In the genomic region with DNA sequence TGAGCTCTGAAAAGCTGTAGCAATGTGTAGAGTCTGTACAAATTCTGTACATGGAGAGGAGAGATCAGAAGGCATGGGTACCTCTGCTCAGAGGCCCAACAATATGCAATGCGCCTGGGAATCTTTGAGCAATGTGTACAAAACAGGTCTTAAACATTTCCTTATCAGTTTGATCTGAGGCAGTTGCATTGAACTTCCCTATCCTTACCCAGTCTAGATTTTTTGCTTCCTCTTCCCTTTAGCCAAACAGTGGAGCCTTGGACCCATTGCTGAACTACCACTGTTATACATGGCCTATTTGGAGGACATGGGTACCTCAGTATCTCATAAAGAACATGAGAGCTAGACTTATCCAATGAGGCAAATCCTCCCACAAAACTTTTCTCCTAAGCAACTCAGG, we compare ENCODE assay signal across 13 cellular contexts. TPM values are rescaled to one million over a fixed set of nuclear protein-coding genes. Genes with fewer than 3 reads are reported as not detected.
A peak's percentile ranks its signal among the peaks of the same experiment; 100 is the strongest.
DNase-seq lines count a peak whose midpoint lies in the region; ATAC-seq, FAIRE-seq and TF ChIP-seq lines count a peak whose summit lies in the region.
"Had no signal": no experiment of that assay in that cellular context is flagged by ENCODE, and none has a peak within 500 bp of the region (broad histone marks: within the 10 kb centered on the region; RNA-seq: fewer than 3 reads in every experiment).

No MANE protein-coding gene starts in this region.

- POLR2A ChIA-PET in H1 (lab: Charles Lee; ENCODE audit: partially characterized antibody): no interaction called here

- ATAC-seq in GM21381 (IDR thresholded peaks at IDR 0.05; ENCODE audit: unreplicated experiment) (no peak), body of pancreas (no peak)
- ATAC-seq: HCT116 had no signal

- no peak overlapping the region for H2BK15ac ChIP-seq in H1 (ENCODE audit: low read length)

- TF ChIP-seq EP300 in H1 (IDR thresholded peaks at IDR 0.05; ENCODE audit: borderline replicate concordance in 1 of 2, low read depth in 2 of 2, low read length in 2 of 2) (no peak), suprapubic skin (IDR thresholded peaks at IDR 0.05) (no peak)

- H3K79me1 ChIP-seq in H1 (ENCODE audit: low read depth, low read length): no peaks in the 10 kb centered on the region

- H3K4me2 ChIP-seq in H1 (ENCODE audit: insufficient read depth in 1 of 2, low read depth in 2 of 2, low read length in 2 of 2): no peak overlapping the region

- no peak overlapping the region for H2BK12ac ChIP-seq in H1 (ENCODE audit: low read depth, low read length)

- CTCF ChIA-PET in H1 (lab: Charles Lee; ENCODE audit: partially characterized antibody): no interaction called here

- no peak overlapping the region for H3K4ac ChIP-seq in H1 (replicated peaks; ENCODE audit: insufficient read length, low read depth, low read length)

- no peak overlapping the region for H2BK20ac ChIP-seq in H1 (ENCODE audit: low read length)

- H3K36me3 ChIP-seq in H1 (ENCODE audit: control insufficient read depth in 2 of 4, insufficient read depth in 4 of 4, low read length in 3 of 4) (no peaks in the 10 kb centered on the region), suprapubic skin (no peaks in the 10 kb centered on the region), body of pancreas (replicated peaks in 1 of 2; ENCODE audit: insufficient read depth in 1 of 2, low read depth in 2 of 2) (no peaks in the 10 kb centered on the region)
- H3K36me3 ChIP-seq: sigmoid colon had no signal

- peak overlapping the region; percentile 36; the same call in 1 of the 2 replicates for H2AFZ ChIP-seq in H1 (ENCODE audit: low read length)

- H3K18ac ChIP-seq in H1 (ENCODE audit: extremely low read depth, low read length): no peak overlapping the region

- H3K14ac ChIP-seq in H1 (ENCODE audit: insufficient read length): no peak overlapping the region

- intact Hi-C loops in body of pancreas (cut with DNase I): no loop called here

- TF ChIP-seq CTCF in H1 (IDR thresholded peaks at IDR 0.05; ENCODE audit: control extremely low read depth in 1 of 3, insufficient read depth in 1 of 3, low read depth in 1 of 3, low read length in 3 of 3) (no peak), suprapubic skin (IDR thresholded peaks at IDR 0.05) (no peak), body of pancreas (IDR thresholded peaks at IDR 0.05) (no peak)

- no peak for FAIRE-seq in H1 (lab: Jason Lieb, UNC)

- H3K9ac ChIP-seq in H1 (replicated peaks in 1 of 4; ENCODE audit: extremely low read depth in 1 of 4, low read depth in 3 of 4, low read length in 3 of 4): no peak overlapping the region

- no peak overlapping the region for H4K8ac ChIP-seq in H1 (ENCODE audit: extremely low read depth, insufficient read depth, low read length)

- H3K79me2 ChIP-seq in H1 (ENCODE audit: control insufficient read depth in 1 of 2, insufficient read depth in 2 of 2, low read length in 2 of 2): no peaks in the 10 kb centered on the region

- TF ChIP-seq POLR2A in H1 (IDR thresholded peaks at IDR 0.05; ENCODE audit: control extremely low read depth in 1 of 2, low read depth in 2 of 2, low read length in 2 of 2) (no peak), suprapubic skin (IDR thresholded peaks at IDR 0.05) (no peak), body of pancreas (IDR thresholded peaks at IDR 0.05) (no peak)

- 100% methylated on average over 1 of the region's 1 CpG; no CpG with 5 or more reads in 1 of the 2 experiments for WGBS in H1 (ENCODE audit: extremely low coverage in 1 of 2, insufficient coverage in 1 of 2, insufficient read length in 1 of 2, insufficient replicate concordance in 2 of 2, low coverage in 1 of 2, low lambda C conversion rate in 2 of 2, missing lambda C conversion rate in 1 of 2), 2 experiments
- 89% methylated on average over 1 of the region's 1 CpG for WGBS in suprapubic skin
- WGBS in body of pancreas, 2 donors: 56 to 73% methylated on average over 1 of the region's 1 CpG

- DNase-seq in Kasumi-1 (lab: John Stamatoyannopoulos, UW) (peak; percentile 76 to 78), SKM-1 (lab: John Stamatoyannopoulos, UW; ENCODE audit: unreplicated experiment) (peak; percentile 85), H1 (ENCODE audit: low read depth in 1 of 2, low spot score in 2 of 2) (no peak), suprapubic skin (ENCODE audit: low spot score in 2 of 2) (no peak), body of pancreas (no peak), HUDEP-2 (lab: John Stamatoyannopoulos, UW; ENCODE audit: unreplicated experiment in 76 of 76) (no peak)
- DNase-seq: cerebellar nuclear complex, COR-L47, NCI-H1105, sigmoid colon had no signal

- no peaks in the 10 kb centered on the region for H3K23me2 ChIP-seq in H1 (ENCODE audit: low read depth, low read length)

- H2AK5ac ChIP-seq in H1 (ENCODE audit: low read depth, low read length): no peak overlapping the region

- no peak for TF ChIP-seq RAD21 in H1 (IDR thresholded peaks at IDR 0.05 in 1 of 2, conservative IDR thresholded peaks at IDR 0.05 in 1 of 2; ENCODE audit: low read depth in 2 of 2, low read length in 2 of 2)

- H3K27ac ChIP-seq in H1 (ENCODE audit: low read depth, low read length): no peak overlapping the region
- H3K27ac ChIP-seq in suprapubic skin: peak overlapping the region; percentile 10
- peak overlapping the region in 1 of 4 donors; percentile 40 for H3K27ac ChIP-seq in body of pancreas
- H3K27ac ChIP-seq: epithelial cell of prostate, sigmoid colon had no signal

- H2BK5ac ChIP-seq in H1 (ENCODE audit: low read depth, low read length): no peak overlapping the region

- no peak overlapping the region for H3K4me3 ChIP-seq in H1 (ENCODE audit: extremely low read depth in 1 of 4, insufficient read depth in 2 of 4, low read depth in 3 of 4, low read length in 4 of 4)
- no peak overlapping the region for H3K4me3 ChIP-seq in suprapubic skin
- no peak overlapping the region for H3K4me3 ChIP-seq in body of pancreas
- H3K4me3 ChIP-seq: sigmoid colon had no signal

- H3K23ac ChIP-seq in H1 (ENCODE audit: insufficient read length): no peak overlapping the region

- H3K4me1 ChIP-seq in H1 (replicated peaks in 1 of 4; ENCODE audit: control insufficient read depth in 3 of 4, insufficient read depth in 4 of 4, low read length in 3 of 4) (no peaks in the 10 kb centered on the region), suprapubic skin (no peaks in the 10 kb centered on the region), body of pancreas (no peaks in the 10 kb centered on the region)

- no peak overlapping the region for H4K5ac ChIP-seq in H1 (ENCODE audit: insufficient read length, low read depth, low read length)

- no peaks in the 10 kb centered on the region for H4K20me1 ChIP-seq in H1 (replicated peaks in 1 of 2; ENCODE audit: control insufficient read depth in 1 of 2, insufficient read depth in 2 of 2, low read length in 2 of 2)

- no peaks in the 10 kb centered on the region for H3K9me3 ChIP-seq in H1 (ENCODE audit: insufficient read depth in 2 of 2, low read depth in 1 of 2, low read length in 1 of 2)
- H3K9me3 ChIP-seq in suprapubic skin: no peaks in the 10 kb centered on the region
- H3K9me3 ChIP-seq in body of pancreas: no peaks in the 10 kb centered on the region
- H3K9me3 ChIP-seq: sigmoid colon had no signal

- no peak overlapping the region for H3K56ac ChIP-seq in H1 (replicated peaks; ENCODE audit: insufficient read length, low read depth, low read length)

- no peak overlapping the region for H2BK120ac ChIP-seq in H1 (replicated peaks; ENCODE audit: low read depth, low read length)

- no peaks in the 10 kb centered on the region for H3K27me3 ChIP-seq in H1 (replicated peaks in 1 of 4; ENCODE audit: control insufficient read depth in 3 of 4, extremely low read depth in 1 of 4, insufficient read depth in 3 of 4, low read length in 3 of 4)
- no peaks in the 10 kb centered on the region for H3K27me3 ChIP-seq in suprapubic skin
- no peaks in the 10 kb centered on the region for H3K27me3 ChIP-seq in body of pancreas
- H3K27me3 ChIP-seq: sigmoid colon had no signal

- no peak overlapping the region for H4K91ac ChIP-seq in H1 (replicated peaks; ENCODE audit: insufficient read length, low read length)

TF ChIP-seq in H1, 55 proteins besides CTCF, POLR2A, EP300 and RAD21 (continues in another document):
- TF ChIP-seq RNF2 (IDR thresholded peaks at IDR 0.05; ENCODE audit: borderline replicate concordance, low read depth, low read length, missing control alignments, poor library complexity, severe bottlenecking) (no peak), ASH2L (IDR thresholded peaks at IDR 0.05; ENCODE audit: low read length) (no peak)

RNA-seq across cellular contexts. Expression of a gene that starts 12.6 kb away (rescaled TPM):
- total RNA-seq in H1 (2021; fragmentation: NEBNext Ultra II Directional; extraction: Animal tissue kit (Norgen Biotek cat#: 25700)): not detected in 2 replicates
- polyA plus RNA-seq in H1 (2011; rRNA removed): not detected in 2 replicates
- polyA plus RNA-seq in H1 (2011; cell fraction: cytosol; rRNA removed): not detected
- not detected for polyA plus RNA-seq in H1 (2011; cell fraction: nucleus; rRNA removed)
- not detected in 4 replicates for polyA plus RNA-seq in H1 (2012, experiment 1 of 2)
- polyA plus RNA-seq in H1 (2012, experiment 2 of 2): not detected
- polyA plus RNA-seq in H1 (2013, experiment 1 of 2): not detected
- polyA plus RNA-seq in H1 (2013, experiment 2 of 2): not detected
- polyA minus RNA-seq in H1 (2011; rRNA and poly(A)+ RNA removed): not detected in 2 replicates
- not detected for polyA minus RNA-seq in H1 (2011; cell fraction: cytosol; rRNA and poly(A)+ RNA removed)
- not detected for polyA minus RNA-seq in H1 (2011; cell fraction: nucleus; rRNA and poly(A)+ RNA removed)
- total RNA-seq in suprapubic skin (1 to 10 TPM; 2.0 to 4.2 (median 3.6) TPM), body of pancreas (1 to 10 TPM; 3.0 to 3.1 TPM)

RNA-seq across cellular contexts. Expression of a gene that starts 37.6 kb away (rescaled TPM):
- not detected in 2 replicates for total RNA-seq in H1 (2021; fragmentation: NEBNext Ultra II Directional; extraction: Animal tissue kit (Norgen Biotek cat#: 25700))
- polyA plus RNA-seq in H1 (2011; rRNA removed): not detected in 2 replicates
- not detected for polyA plus RNA-seq in H1 (2011; cell fraction: cytosol; rRNA removed)
- polyA plus RNA-seq in H1 (2011; cell fraction: nucleus; rRNA removed): not detected
- not detected in 4 replicates for polyA plus RNA-seq in H1 (2012, experiment 1 of 2)
- polyA plus RNA-seq in H1 (2012, experiment 2 of 2): not detected
- polyA plus RNA-seq in H1 (2013, experiment 1 of 2): not detected
- polyA plus RNA-seq in H1 (2013, experiment 2 of 2): not detected
- polyA minus RNA-seq in H1 (2011; rRNA and poly(A)+ RNA removed): not detected in 2 replicates
- not detected for polyA minus RNA-seq in H1 (2011; cell fraction: cytosol; rRNA and poly(A)+ RNA removed)
- not detected for polyA minus RNA-seq in H1 (2011; cell fraction: nucleus; rRNA and poly(A)+ RNA removed)
- total RNA-seq in suprapubic skin (not detected), body of pancreas (not detected)
- total RNA-seq: sigmoid colon had no signal
- polyA plus RNA-seq: sigmoid colon had no signal

RNA-seq across cellular contexts. Expression of a gene that starts 46.6 kb away (rescaled TPM):
- total RNA-seq in H1 (2021; fragmentation: NEBNext Ultra II Directional; extraction: Animal tissue kit (Norgen Biotek cat#: 25700)): not detected in 2 replicates
- polyA plus RNA-seq in H1 (2011; rRNA removed): not detected in 2 replicates
- not detected for polyA plus RNA-seq in H1 (2011; cell fraction: cytosol; rRNA removed)
- not detected for polyA plus RNA-seq in H1 (2011; cell fraction: nucleus; rRNA removed)
- not detected in 4 replicates for polyA plus RNA-seq in H1 (2012, experiment 1 of 2)
- polyA plus RNA-seq in H1 (2012, experiment 2 of 2): not detected
- not detected for polyA plus RNA-seq in H1 (2013, experiment 1 of 2)
- not detected for polyA plus RNA-seq in H1 (2013, experiment 2 of 2)
- polyA minus RNA-seq in H1 (2011; rRNA and poly(A)+ RNA removed): not detected in 2 replicates
- polyA minus RNA-seq in H1 (2011; cell fraction: cytosol; rRNA and poly(A)+ RNA removed): not detected
- polyA minus RNA-seq in H1 (2011; cell fraction: nucleus; rRNA and poly(A)+ RNA removed): not detected
- total RNA-seq in suprapubic skin (not detected), body of pancreas (not detected)
- total RNA-seq: sigmoid colon had no signal
- polyA plus RNA-seq: sigmoid colon had no signal

Comparison
In these comparisons a context has a peak if more than half of its experiments do, and no peak if none do; other contexts are left out.
1. DNase-seq: peak in Kasumi-1 (2 of 2) and SKM-1 (single experiment); none in H1 (0 of 2), suprapubic skin (0 of 2), body of pancreas (0 of 4) and HUDEP-2 (0 of 76).